Comparison of ENCODE assay signal across 1 cellular context in genomic region chr13:99721606-99722384, GRCh38.
TF ChIP-seq lines count a peak whose summit lies in the region.

No MANE protein-coding gene starts in this region.

TF ChIP-seq in GM23338, 12 proteins besides CTCF, POLR2A, EP300 and RAD21 (continued from another document):
- no peak for TF ChIP-seq ZNF462 (CRISPR knock-in tag; IDR thresholded peaks at IDR 0.05)
